Comparison of ENCODE assay signal across 12 cellular contexts in genomic region chr19:36918090-36918489, GRCh38.
"Had no signal": no experiment of that assay in that cellular context is flagged by ENCODE, and none has a peak within 500 bp of the region (broad histone marks: within the 10 kb centered on the region; RNA-seq: fewer than 3 reads in every experiment).

No MANE protein-coding gene starts in this region.

- H3K27ac ChIP-seq: adrenal gland, epithelial cell of prostate, gastrocnemius medialis, right atrium auricular region, skin epidermis, tibial nerve had no signal

- DNase-seq: activated gamma-delta T cell treated with Interleukin-2 at 50 U/mL for 16 hours; adrenal gland; central memory CD4-positive, alpha-beta T cell; cortex of kidney; effector memory CD4-positive, alpha-beta T cell; gastrocnemius medialis; stimulated activated CD4-positive, alpha-beta T cell treated with anti-CD3 and anti-CD28 coated beads, Interleukin-4, amount 100 ng/mL, for 4 hours had no signal

- ATAC-seq: gastrocnemius medialis, SK-N-SH treated with all-trans-retinoic acid at 6 μM for 48 hours had no signal
